ENCODE assay signal across 11 cellular contexts in genomic region chr19:31418055-31418454, GRCh38.
"Had no signal": no experiment of that assay in that cellular context is flagged by ENCODE, and none has a peak within 500 bp of the region (broad histone marks: within the 10 kb centered on the region; RNA-seq: fewer than 3 reads in every experiment).

No MANE protein-coding gene starts in this region.

- ATAC-seq: heart left ventricle; left lobe of liver; natural killer cell treated with Interleukin-12 subunit alpha and Interleukin-12 subunit beta and Interleukin-15 and Interleukin-18, amount 100 ng/mL, for 72 hours had no signal

- H3K9me3 ChIP-seq: heart left ventricle, sigmoid colon had no signal

- H3K4me3 ChIP-seq: dorsolateral prefrontal cortex, heart left ventricle, sigmoid colon had no signal

- DNase-seq: activated CD4-positive, alpha-beta T cell treated with anti-CD3 and anti-CD28 coated beads for 48 hours; activated naive CD4-positive, alpha-beta T cell; aorta; dorsolateral prefrontal cortex; foreskin melanocyte; heart left ventricle; sigmoid colon; stimulated activated CD4-positive, alpha-beta T cell treated with anti-CD3 and anti-CD28 coated beads, Interleukin-12 subunit alpha, Interleukin-12 subunit beta, amount 100 ng/mL, for 4 hours; stimulated activated naive CD4-positive, alpha-beta T cell treated with Interleukin-2 at 50 U/mL for 16 hours had no signal

- H3K27ac ChIP-seq: dorsolateral prefrontal cortex, heart left ventricle, sigmoid colon had no signal

- H3K27me3 ChIP-seq: sigmoid colon had no signal

- H3K36me3 ChIP-seq: heart left ventricle, sigmoid colon had no signal

- H3K4me1 ChIP-seq: heart left ventricle, sigmoid colon had no signal
